In genomic region chr2:98388081-98388480, GRCh38 we compare ENCODE assay signal across 1 cellular context.
TF ChIP-seq lines count a peak whose summit lies in the region.

No MANE protein-coding gene starts in this region.

TF ChIP-seq in K562, 482 proteins besides CTCF, POLR2A, EP300 and RAD21 (continued from another document):
- TF ChIP-seq MXD1 (CRISPR knock-in tag; IDR thresholded peaks at IDR 0.05; ENCODE audit: borderline replicate concordance, poor library complexity, severe bottlenecking) (no peak), CREM (IDR thresholded peaks at IDR 0.05; ENCODE audit: low read depth) (no peak), ID3 (CRISPR knock-in tag; IDR thresholded peaks at IDR 0.05) (no peak), ID3 (tag; IDR thresholded peaks at IDR 0.05) (no peak), NR3C1 (CRISPR knock-in tag; IDR thresholded peaks at IDR 0.05) (no peak), RERE (CRISPR knock-in tag; IDR thresholded peaks at IDR 0.05; ENCODE audit: borderline replicate concordance) (no peak)
TF ChIP-seq in K562: peak in this region for 0.
